In genomic region chr10:79927111-79927828, GRCh38 we compare ENCODE assay signal across 20 cellular contexts. TPM values are rescaled to one million over a fixed set of nuclear protein-coding genes. Genes with fewer than 3 reads are reported as not detected.
DNase-seq lines count a peak whose midpoint lies in the region; ATAC-seq lines count a peak whose summit lies in the region.
"Had no signal": no experiment of that assay in that cellular context is flagged by ENCODE, and none has a peak within 500 bp of the region (broad histone marks: within the 10 kb centered on the region; RNA-seq: fewer than 3 reads in every experiment).

No MANE protein-coding gene starts in this region.

- H3K36me3 Mint-ChIP-seq in activated T-cell treated with anti-CD3 and anti-CD28 coated beads, Interleukin-2, amount 50 U/mL, for 24 hours (ENCODE audit: low read depth) = no peaks in the 10 kb centered on the region

- H3K4me3 Mint-ChIP-seq in activated T-cell treated with anti-CD3 and anti-CD28 coated beads, Interleukin-2, amount 50 U/mL, for 24 hours = no peak overlapping the region
- H3K4me3 Mint-ChIP-seq: H9 had no signal

- ATAC-seq in left lobe of liver (peak; percentile 83), HG03520 (IDR thresholded peaks at IDR 0.05; ENCODE audit: unreplicated experiment) (no peak), HG03175 (IDR thresholded peaks at IDR 0.05; ENCODE audit: unreplicated experiment) (no peak)

- peak; percentile 6 for DNase-seq in NCI-H1092 treated with DMSO at 0.1 percent for 48 hours (lab: John Stamatoyannopoulos, UW)
- no peak for DNase-seq in NCI-H1092 (lab: John Stamatoyannopoulos, UW)
- peak; percentile 85 for DNase-seq in cerebellar cortex (ENCODE audit: low spot score)
- DNase-seq in left lobe of liver (ENCODE audit: low spot score) = peak; percentile 94
- DNase-seq in activated T-cell treated with anti-CD3 and anti-CD28 coated beads, Interleukin-2, amount 50 U/mL, for 24 hours = no peak
- DNase-seq: activated naive CD4-positive, alpha-beta T cell treated with Interleukin-2 at 50 U/mL for 16 hours; DMS79 treated with DMSO at 0.1 percent for 48 hours; effector memory CD4-positive, alpha-beta T cell; H9; KBM-7; NCI-H1105; NCI-H524; stimulated activated naive CD4-positive, alpha-beta T cell; WERI-Rb-1 had no signal

- H3K27me3 Mint-ChIP-seq in activated T-cell treated with anti-CD3 and anti-CD28 coated beads, Interleukin-2, amount 50 U/mL, for 24 hours = peaks cover 20% of the 10 kb centered on the region

- H3K27ac ChIP-seq in subcutaneous abdominal adipose tissue (ENCODE audit: low read depth, low read length) = peak overlapping the region; percentile 38
- H3K27ac ChIP-seq: 22Rv1, breast epithelium, WERI-Rb-1 had no signal

- no peak overlapping the region for H3K4me3 ChIP-seq in subcutaneous abdominal adipose tissue (ENCODE audit: low read depth in 1 of 5, low read length in 5 of 5)
- H3K4me3 ChIP-seq: breast epithelium, skin epidermis had no signal

- H3K4me1 Mint-ChIP-seq in activated T-cell treated with anti-CD3 and anti-CD28 coated beads, Interleukin-2, amount 50 U/mL, for 24 hours (ENCODE audit: low read depth) = peaks cover 3% of the 10 kb centered on the region

- peaks cover 0 to 11% (median 6%) of the 10 kb centered on the region in 5 donors for H3K27me3 ChIP-seq in subcutaneous abdominal adipose tissue (ENCODE audit: control insufficient read depth in 5 of 5, insufficient read depth in 4 of 5, low read length in 5 of 5)

- no peaks in the 10 kb centered on the region for H3K9me3 Mint-ChIP-seq in activated T-cell treated with anti-CD3 and anti-CD28 coated beads, Interleukin-2, amount 50 U/mL, for 24 hours

- no peak overlapping the region for H3K27ac Mint-ChIP-seq in activated T-cell treated with anti-CD3 and anti-CD28 coated beads, Interleukin-2, amount 50 U/mL, for 24 hours
- H3K27ac Mint-ChIP-seq: H9 had no signal

- no peaks in the 10 kb centered on the region for H3K9me3 ChIP-seq in subcutaneous abdominal adipose tissue (ENCODE audit: control insufficient read depth in 5 of 5, low read length in 5 of 5)
- H3K9me3 ChIP-seq: breast epithelium had no signal

- peaks cover 2 to 12% (median 3%) of the 10 kb centered on the region in 5 donors for H3K4me1 ChIP-seq in subcutaneous abdominal adipose tissue (ENCODE audit: control insufficient read depth in 5 of 5, insufficient read depth in 5 of 5, low read length in 5 of 5)
- H3K4me1 ChIP-seq: breast epithelium had no signal

- H3K9ac ChIP-seq in subcutaneous abdominal adipose tissue (ENCODE audit: low read length in 5 of 5) = no peak overlapping the region

- H3K36me3 ChIP-seq in subcutaneous abdominal adipose tissue (ENCODE audit: control insufficient read depth in 5 of 5, insufficient read depth in 5 of 5, low read length in 5 of 5) = peaks cover 0 to 10% (median 0%) of the 10 kb centered on the region in 5 donors
- H3K36me3 ChIP-seq: breast epithelium, WERI-Rb-1 had no signal

RNA-seq across cellular contexts. Expression of gene SFTPD, which starts 21.6 kb away (rescaled TPM):
- 0.73 TPM for total RNA-seq in left lobe of liver

Comparison
In these comparisons a context has a peak if more than half of its experiments do, and no peak if none do; other contexts are left out.
1. DNase-seq: peak in NCI-H1092 treated with DMSO at 0.1 percent for 48 hours (single experiment), cerebellar cortex (single experiment) and left lobe of liver (single experiment); none in NCI-H1092 (single experiment) and activated T-cell treated with anti-CD3 and anti-CD28 coated beads, Interleukin-2, amount 50 U/mL, for 24 hours (single experiment).